1 cellular context compared by ENCODE assay signal in the genomic region with DNA sequence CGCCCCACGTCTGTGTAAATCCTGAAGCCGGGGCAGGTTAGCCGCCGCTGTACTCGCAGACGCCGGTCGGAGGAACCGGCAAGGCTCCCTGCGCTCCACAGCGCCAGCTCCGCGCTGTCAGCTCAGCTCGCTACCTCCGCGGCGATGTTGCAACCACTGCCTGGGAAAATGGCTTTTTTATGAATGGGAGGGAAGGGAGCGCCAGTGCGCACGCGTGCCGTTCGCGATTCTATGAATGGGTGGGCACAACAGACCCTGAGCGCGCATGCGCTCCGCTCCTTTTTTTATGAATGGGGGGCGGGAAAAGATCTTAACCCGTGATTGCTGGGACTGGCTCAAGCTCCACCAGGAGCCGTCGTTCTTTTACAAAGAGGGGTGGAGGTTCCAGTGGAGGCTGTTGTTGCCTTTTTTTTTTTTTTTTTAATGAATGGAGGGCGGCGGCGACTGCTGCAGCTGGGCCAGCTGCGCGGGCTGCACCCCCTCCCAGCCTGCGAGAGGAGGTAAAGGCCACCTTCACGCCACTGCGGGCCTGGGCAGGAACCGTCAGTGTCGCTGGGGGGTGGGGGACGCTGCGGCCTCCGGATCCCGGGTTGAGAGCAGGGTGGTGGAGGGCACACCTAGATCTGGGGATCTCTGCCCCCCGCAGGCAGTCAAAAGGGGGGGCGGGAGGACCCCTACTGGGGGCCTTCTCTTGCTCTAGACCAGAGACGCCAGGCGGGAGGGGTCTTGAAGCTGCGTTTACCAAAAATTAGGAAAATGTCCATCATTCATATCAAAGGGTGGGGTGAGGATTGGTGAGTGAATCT.
TF ChIP-seq lines count a peak whose summit lies in the region.

A gene with protein sequence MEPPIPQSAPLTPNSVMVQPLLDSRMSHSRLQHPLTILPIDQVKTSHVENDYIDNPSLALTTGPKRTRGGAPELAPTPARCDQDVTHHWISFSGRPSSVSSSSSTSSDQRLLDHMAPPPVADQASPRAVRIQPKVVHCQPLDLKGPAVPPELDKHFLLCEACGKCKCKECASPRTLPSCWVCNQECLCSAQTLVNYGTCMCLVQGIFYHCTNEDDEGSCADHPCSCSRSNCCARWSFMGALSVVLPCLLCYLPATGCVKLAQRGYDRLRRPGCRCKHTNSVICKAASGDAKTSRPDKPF (minus strand): TSS at position 151 of the 806 bp plus-strand sequence. CDS start 9,913 bp downstream, outside the sequence.

TF ChIP-seq in K562, 482 proteins besides CTCF, POLR2A, EP300 and RAD21 (continued from another document and continues in another):
- TF ChIP-seq ARID3A (IDR thresholded peaks at IDR 0.05; ENCODE audit: borderline replicate concordance, low read depth, low read length) (no peak), ERF (CRISPR knock-in tag; IDR thresholded peaks at IDR 0.05) (peak; percentile 67; the same call in 1 of the 2 replicates), DNMT1 (IDR thresholded peaks at IDR 0.05) (no peak), TGIF2 (CRISPR knock-in tag; IDR thresholded peaks at IDR 0.05) (no peak), ZBTB1 (CRISPR knock-in tag; IDR thresholded peaks at IDR 0.05; ENCODE audit: borderline replicate concordance, low read depth) (0 out of 2 replicates have a peak, but pooled peaks have one; percentile 18), ZNF124 (CRISPR knock-in tag; IDR thresholded peaks at IDR 0.05) (no peak), STAT6 (CRISPR knock-in tag; IDR thresholded peaks at IDR 0.05) (no peak), TCF3 (CRISPR knock-in tag; IDR thresholded peaks at IDR 0.05) (peak; percentile 13; the same call in 1 of the 2 replicates), CREBBP (IDR thresholded peaks at IDR 0.05; ENCODE audit: low read depth, low read length) (no peak), NR1H2 (CRISPR knock-in tag; IDR thresholded peaks at IDR 0.05) (no peak), CREM (IDR thresholded peaks at IDR 0.05; ENCODE audit: low read depth) (peak; percentile 6; the same call in 1 of the 2 replicates), CHD2 (IDR thresholded peaks at IDR 0.05; ENCODE audit: low read depth, low read length) (no peak), IFI16 (CRISPR knock-in tag; IDR thresholded peaks at IDR 0.05) (no peak), DACH1 (IDR thresholded peaks at IDR 0.05; ENCODE audit: partially characterized antibody) (peak; percentile 63), PHF20 (IDR thresholded peaks at IDR 0.05; ENCODE audit: partially characterized antibody) (no peak), ZNF3 (CRISPR knock-in tag; IDR thresholded peaks at IDR 0.05) (no peak), RNF2 (IDR thresholded peaks at IDR 0.05) (0 out of 2 replicates have a peak, but pooled peaks have one; percentile 46), GATAD2A (IDR thresholded peaks at IDR 0.05) (0 out of 2 replicates have a peak, but pooled peaks have one; percentile 58), NELFE (IDR thresholded peaks at IDR 0.05; ENCODE audit: insufficient read depth, insufficient read length) (no peak), KDM4B (IDR thresholded peaks at IDR 0.05; ENCODE audit: borderline replicate concordance in 2 of 2, low read depth in 1 of 2) (no peak; a peak in 1 of 4 replicates), ZNF75A (CRISPR knock-in tag; IDR thresholded peaks at IDR 0.05) (no peak), MTA3 (IDR thresholded peaks at IDR 0.05; ENCODE audit: borderline replicate concordance) (0 out of 2 replicates have a peak, but pooled peaks have one; percentile 62), E2F1 (CRISPR knock-in tag; IDR thresholded peaks at IDR 0.05) (no peak), MCM2 (IDR thresholded peaks at IDR 0.05; ENCODE audit: low read depth) (no peak), ZBTB11 (CRISPR knock-in tag; IDR thresholded peaks at IDR 0.05) (no peak)
- TF ChIP-seq, protein P1, sequence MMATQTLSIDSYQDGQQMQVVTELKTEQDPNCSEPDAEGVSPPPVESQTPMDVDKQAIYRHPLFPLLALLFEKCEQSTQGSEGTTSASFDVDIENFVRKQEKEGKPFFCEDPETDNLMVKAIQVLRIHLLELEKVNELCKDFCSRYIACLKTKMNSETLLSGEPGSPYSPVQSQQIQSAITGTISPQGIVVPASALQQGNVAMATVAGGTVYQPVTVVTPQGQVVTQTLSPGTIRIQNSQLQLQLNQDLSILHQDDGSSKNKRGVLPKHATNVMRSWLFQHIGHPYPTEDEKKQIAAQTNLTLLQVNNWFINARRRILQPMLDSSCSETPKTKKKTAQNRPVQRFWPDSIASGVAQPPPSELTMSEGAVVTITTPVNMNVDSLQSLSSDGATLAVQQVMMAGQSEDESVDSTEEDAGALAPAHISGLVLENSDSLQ (IDR thresholded peaks at IDR 0.05), result peak; percentile 46; the same call in 1 of the 2 replicates
- TF ChIP-seq, protein P2, sequence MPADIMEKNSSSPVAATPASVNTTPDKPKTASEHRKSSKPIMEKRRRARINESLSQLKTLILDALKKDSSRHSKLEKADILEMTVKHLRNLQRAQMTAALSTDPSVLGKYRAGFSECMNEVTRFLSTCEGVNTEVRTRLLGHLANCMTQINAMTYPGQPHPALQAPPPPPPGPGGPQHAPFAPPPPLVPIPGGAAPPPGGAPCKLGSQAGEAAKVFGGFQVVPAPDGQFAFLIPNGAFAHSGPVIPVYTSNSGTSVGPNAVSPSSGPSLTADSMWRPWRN (IDR thresholded peaks at IDR 0.05; ENCODE audit: low read depth), result no peak
